In the genomic region with DNA sequence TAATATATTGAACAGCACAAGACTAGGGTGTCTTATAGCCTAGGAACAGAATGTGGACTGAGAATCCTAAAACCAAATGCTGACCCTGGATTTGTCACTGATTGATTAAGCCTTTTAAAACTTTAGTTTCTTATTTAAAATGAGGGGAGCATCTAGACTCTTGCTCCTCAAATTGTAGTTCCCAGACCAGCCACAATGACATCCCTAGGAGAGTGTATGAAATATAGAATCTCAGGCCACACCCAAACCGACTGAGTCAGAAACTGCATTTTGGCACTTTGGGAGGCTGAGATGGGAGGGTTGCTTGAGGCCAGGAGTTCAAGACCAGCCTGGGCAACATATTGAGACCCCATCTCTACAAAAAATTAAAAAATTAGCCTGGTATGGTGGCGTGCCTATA, we compare ENCODE assay signal across 28 cellular contexts.
DNase-seq lines count a peak whose midpoint lies in the region; ATAC-seq and TF ChIP-seq lines count a peak whose summit lies in the region.
"Had no signal": no experiment of that assay in that cellular context is flagged by ENCODE, and none has a peak within 500 bp of the region (broad histone marks: within the 10 kb centered on the region; RNA-seq: fewer than 3 reads in every experiment).

No MANE protein-coding gene starts in this region.

- H3K79me2 ChIP-seq in Loucy (ENCODE audit: insufficient read depth, low read length): no peaks in the 10 kb centered on the region

- no peak overlapping the region for H3K9ac ChIP-seq in Loucy (ENCODE audit: low read depth, low read length, poor library complexity, severe bottlenecking)

- DNase-seq in chondrocyte (ENCODE audit: low spot score) (no peak), type B pancreatic cell (ENCODE audit: extremely low spot score, unreplicated experiment) (no peak), KBM-7 (no peak), vagina (ENCODE audit: extremely low spot score in 2 of 2) (no peak)
- DNase-seq: Caco-2; CD8-positive, alpha-beta T cell; EL; GF-D8; NCI-H1105; NCI-H1436 treated with DMSO at 0.1 percent for 48 hours; NCI-H1930; NCI-H2107; NCI-H446; NCI-H526; NCI-H82; NK-92 treated with Interleukin-12 subunit alpha and Interleukin-12 subunit beta, amount 100 ng/mL, for 24 hours; PC-9; SHP77; T-cell had no signal

- no peak overlapping the region for H3K27ac Mint-ChIP-seq in chondrocyte (ENCODE audit: unreplicated experiment)
- H3K27ac Mint-ChIP-seq in type B pancreatic cell: no peak overlapping the region
- H3K27ac Mint-ChIP-seq: B cell; CD8-positive, alpha-beta T cell; GM23338; IgD-negative memory B cell; T-cell had no signal

- H3K4me1 Mint-ChIP-seq in chondrocyte (ENCODE audit: low read depth) (peaks cover 2% of the 10 kb centered on the region), type B pancreatic cell (ENCODE audit: unreplicated experiment) (peaks cover 4% of the 10 kb centered on the region)
- H3K4me1 Mint-ChIP-seq: B cell, IgD-negative memory B cell, T-cell had no signal

- H3K36me3 Mint-ChIP-seq in chondrocyte (ENCODE audit: low read depth): peaks cover 9% of the 10 kb centered on the region
- peaks cover 9% of the 10 kb centered on the region for H3K36me3 Mint-ChIP-seq in type B pancreatic cell
- H3K36me3 Mint-ChIP-seq: CD8-positive, alpha-beta T cell; IgD-negative memory B cell; T-cell had no signal

- no peak overlapping the region for H3K4me2 ChIP-seq in Loucy (ENCODE audit: low read depth, low read length, poor library complexity, severe bottlenecking)
- H3K4me2 ChIP-seq: PC-9 had no signal

- TF ChIP-seq CTCF in GM12872 (IDR thresholded peaks at IDR 0.05; ENCODE audit: insufficient read depth, low read depth, low read length) (peak; percentile 4; the same call in 1 of the 3 replicates), Loucy (conservative IDR thresholded peaks at IDR 0.05; ENCODE audit: low read length) (0 out of 2 replicates have a peak, but pooled peaks have one; percentile 8), chondrocyte (IDR thresholded peaks at IDR 0.05) (peak; percentile 10), type B pancreatic cell (conservative IDR thresholded peaks at IDR 0.05) (peak; percentile 12), vagina (IDR thresholded peaks at IDR 0.05) (no peak)

- H4K20me1 ChIP-seq in Loucy (ENCODE audit: insufficient read depth, low read length, poor library complexity, severe bottlenecking): no peaks in the 10 kb centered on the region

- intact Hi-C loops in vagina (cut with DNase I): no loop called here

- no peaks in the 10 kb centered on the region for H3K36me3 ChIP-seq in Loucy (ENCODE audit: insufficient read depth, low read length)
- no peaks in the 10 kb centered on the region for H3K36me3 ChIP-seq in vagina
- H3K36me3 ChIP-seq: HAP-1 had no signal

- H3K9me2 ChIP-seq in Loucy (replicated peaks; ENCODE audit: low read depth, low read length): no peaks in the 10 kb centered on the region

- H3F3A ChIP-seq in Loucy (ENCODE audit: low read depth): no peaks in the 10 kb centered on the region

- no peak overlapping the region for H3K27ac ChIP-seq in vagina
- H3K27ac ChIP-seq: C4-2B, PC-9, RWPE1 had no signal

- no peak overlapping the region for H3K4me3 ChIP-seq in Loucy (ENCODE audit: low read length, poor library complexity, severe bottlenecking)
- no peak overlapping the region for H3K4me3 ChIP-seq in vagina
- H3K4me3 ChIP-seq: GM23338, HAP-1, PC-9 had no signal

- in situ Hi-C loops in KBM-7 (cut with MboI; ENCODE audit: low pct_unique_long_range_greater_than_20kb, low sequenced_read_pairs): no loop called here

- TF ChIP-seq POLR2A in GM18505 (IDR thresholded peaks at IDR 0.05; ENCODE audit: borderline replicate concordance, extremely low read depth, insufficient read depth, insufficient read length) (no peak), vagina (IDR thresholded peaks at IDR 0.05) (no peak)

- H3K9me3 ChIP-seq in Loucy (ENCODE audit: insufficient read depth, low read depth, low read length): no peaks in the 10 kb centered on the region
- H3K9me3 ChIP-seq in vagina: no peaks in the 10 kb centered on the region
- H3K9me3 ChIP-seq: Caco-2, HAP-1 had no signal

- H3K9me3 Mint-ChIP-seq in chondrocyte (ENCODE audit: low read depth) (no peaks in the 10 kb centered on the region), type B pancreatic cell (no peaks in the 10 kb centered on the region)
- H3K9me3 Mint-ChIP-seq: CD8-positive, alpha-beta T cell; GM23338; IgD-negative memory B cell; T-cell had no signal

- ATAC-seq in GM18505 (IDR thresholded peaks at IDR 0.05; ENCODE audit: unreplicated experiment): no peak
- ATAC-seq: CD8-positive, alpha-beta T cell; T-cell had no signal

- H3K27me3 ChIP-seq in Loucy (ENCODE audit: insufficient read depth, low read length, poor library complexity, severe bottlenecking) (no peaks in the 10 kb centered on the region), vagina (no peaks in the 10 kb centered on the region)

- H2AFZ ChIP-seq in Loucy (ENCODE audit: low read length): no peak overlapping the region
- H2AFZ ChIP-seq: GM23338, PC-9 had no signal

- no peak overlapping the region for H3K4me3 Mint-ChIP-seq in chondrocyte (ENCODE audit: unreplicated experiment)
- H3K4me3 Mint-ChIP-seq in type B pancreatic cell: no peak overlapping the region
- H3K4me3 Mint-ChIP-seq: B cell; CD8-positive, alpha-beta T cell; GM23338; IgD-negative memory B cell; T-cell had no signal

- H3K4me1 ChIP-seq in Loucy (ENCODE audit: insufficient read depth, low read length, poor library complexity, severe bottlenecking) (peaks cover 8% of the 10 kb centered on the region), vagina (no peaks in the 10 kb centered on the region)
- H3K4me1 ChIP-seq: Caco-2, HAP-1 had no signal

- H3K27me3 Mint-ChIP-seq in chondrocyte (ENCODE audit: low read depth) (no peaks in the 10 kb centered on the region), type B pancreatic cell (no peaks in the 10 kb centered on the region)

Comparison
In these comparisons a context has a peak if more than half of its experiments do, and no peak if none do; other contexts are left out.
1. CTCF ChIP-seq: peak in GM12872 (single experiment), Loucy (single experiment), chondrocyte (single experiment) and type B pancreatic cell (single experiment); none in vagina (0 of 3).